Comparison of ENCODE assay signal across 8 cellular contexts in the genomic region with DNA sequence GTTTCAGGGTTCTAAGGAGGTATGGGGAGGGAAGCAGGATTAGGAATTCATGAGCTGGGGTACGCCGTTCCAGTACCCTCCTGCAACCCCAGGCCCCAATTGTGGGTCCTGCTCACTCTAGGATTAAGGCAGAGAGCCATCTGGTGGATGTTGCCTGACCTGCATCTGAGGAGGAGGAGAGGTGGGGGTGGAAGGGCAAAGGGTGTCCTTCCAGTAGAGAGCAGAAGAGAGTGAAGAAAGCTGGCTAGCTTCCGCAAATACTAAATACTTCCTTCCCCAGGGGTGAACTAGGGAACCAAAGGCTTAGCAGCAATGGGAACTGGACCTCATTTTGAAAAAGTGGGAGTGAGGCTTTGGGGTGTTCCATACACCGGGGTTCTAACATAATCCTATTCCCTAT. TPM values are rescaled to one million over a fixed set of nuclear protein-coding genes. Genes with fewer than 3 reads are reported as not detected.
DNase-seq lines count a peak whose midpoint lies in the region; ATAC-seq, FAIRE-seq and TF ChIP-seq lines count a peak whose summit lies in the region.

No MANE protein-coding gene starts in this region.

- H3K9me3 ChIP-seq in ascending aorta (no peaks in the 10 kb centered on the region), right cardiac atrium (ENCODE audit: control insufficient read depth, low read length) (no peaks in the 10 kb centered on the region), gastrocnemius medialis (no peaks in the 10 kb centered on the region)

- peaks cover 0 to 33% of the 10 kb centered on the region in 2 donors for H3K36me3 ChIP-seq in ascending aorta
- H3K36me3 ChIP-seq in gastrocnemius medialis: peaks cover 0 to 13% of the 10 kb centered on the region in 2 donors

- in situ Hi-C loops in gastrocnemius medialis (cut with MboI; ENCODE audit: low sequenced_read_pairs in 4 of 4): loop anchor here (5.0 to 10.0 kb wide), 3 partner anchors 64 to 69 kb away; no protein-coding TSS in a partner anchor

- H3K27ac ChIP-seq in ascending aorta (no peak overlapping the region), right cardiac atrium (ENCODE audit: low read length) (no peak overlapping the region), gastrocnemius medialis (peak overlapping the region in 2 of 4 donors; percentile 12 to 18)

- H3K4me1 ChIP-seq in ascending aorta: peaks cover 0 to 6% of the 10 kb centered on the region in 2 donors
- no peaks in the 10 kb centered on the region for H3K4me1 ChIP-seq in right cardiac atrium (ENCODE audit: control insufficient read depth, insufficient read depth, low read length)
- H3K4me1 ChIP-seq in gastrocnemius medialis: peaks cover 4 to 10% of the 10 kb centered on the region in 2 donors

- FAIRE-seq in H54 (lab: Jason Lieb, UNC): no peak

- ATAC-seq in right cardiac atrium (peak; percentile 89), gastrocnemius medialis (peak; percentile 84 to 93)

- 29% methylated on average over 4 of the region's 4 CpGs for WGBS in right cardiac atrium

- no peak overlapping the region for H3K4me3 ChIP-seq in ascending aorta
- H3K4me3 ChIP-seq in right cardiac atrium (ENCODE audit: low read length): no peak overlapping the region
- H3K4me3 ChIP-seq in gastrocnemius medialis: no peak overlapping the region

- peak; percentile 77 to 89 (median 87) for TF ChIP-seq CTCF in ascending aorta (IDR thresholded peaks at IDR 0.05)
- peak; percentile 84 to 91 (median 88) for TF ChIP-seq CTCF in gastrocnemius medialis (IDR thresholded peaks at IDR 0.05 in 4 of 5, conservative IDR thresholded peaks at IDR 0.05 in 1 of 5)

- TF ChIP-seq POLR2A in gastrocnemius medialis (IDR thresholded peaks at IDR 0.05) (no peak), H54 (IDR thresholded peaks at IDR 0.05; ENCODE audit: low read depth, low read length) (no peak)

- DNase-seq in NCI-H1417 (lab: John Stamatoyannopoulos, UW) (peak; percentile 16 to 80 (median 59)), NCI-H1417 treated with DMSO at 0.1 percent for 48 hours (lab: John Stamatoyannopoulos, UW) (no peak), M059J (ENCODE audit: low read depth) (peak; percentile 56), T-helper 22 cell (ENCODE audit: low read depth) (peak; percentile 27), ascending aorta (ENCODE audit: low spot score in 2 of 2) (peak; percentile 49 to 81), right cardiac atrium (peak; percentile 69 to 84 (median 76)), gastrocnemius medialis (peak; percentile 52 to 67), H54 (ENCODE audit: insufficient read length, low spot score) (no peak)

- intact Hi-C loops in ascending aorta (cut with DNase I) (loop anchor here (1.0 to 2.0 kb wide), 2 partner anchors 66 to 114 kb away; no protein-coding TSS in a partner anchor), right cardiac atrium (cut with DNase I) (loop anchor here (2.0 to 5.0 kb wide), 2 partner anchors 66 to 69 kb away; no protein-coding TSS in a partner anchor), gastrocnemius medialis (cut with DNase I; ENCODE audit: low total_unique reads) (loop anchor here (1.0 kb wide), 2 partner anchors 66 to 114 kb away; no protein-coding TSS in a partner anchor)

- H3K27me3 ChIP-seq in ascending aorta (no peaks in the 10 kb centered on the region), right cardiac atrium (ENCODE audit: control insufficient read depth, insufficient read depth) (no peaks in the 10 kb centered on the region), gastrocnemius medialis (no peaks in the 10 kb centered on the region)

RNA-seq across cellular contexts. Expression of gene LRRC51, which starts 10.6 kb away (rescaled TPM):
- 4.8 and 5.2 TPM in 2 replicates for total RNA-seq in M059J (2014; rRNA removed; shearing (Covaris generic))
- total RNA-seq in ascending aorta (12.9 TPM), right cardiac atrium (1 to 10 TPM; 3.8 to 5.5 (median 4.9) TPM), gastrocnemius medialis (1 to 10 TPM; 3.6 to 9.5 (median 5.3) TPM)
- 3.8 TPM for polyA plus RNA-seq in right cardiac atrium

RNA-seq across cellular contexts. Expression of gene NUMA1, which starts 10.9 kb away (rescaled TPM):
- total RNA-seq in M059J (2014; rRNA removed; shearing (Covaris generic)): 126 and 138 TPM in 2 replicates
- total RNA-seq in ascending aorta: 289 TPM
- total RNA-seq in right cardiac atrium: 100 to 1,000 TPM in 3 of 4 donors, 10 to 100 TPM in 1; 75.8 to 125 (median 102) TPM
- polyA plus RNA-seq in right cardiac atrium: 104 TPM
- total RNA-seq in gastrocnemius medialis: 100 to 1,000 TPM; 163 to 272 (median 202) TPM

RNA-seq across cellular contexts. Expression of gene LAMTOR1, which starts 11.8 kb away (rescaled TPM):
- total RNA-seq in M059J (2014; rRNA removed; shearing (Covaris generic)): 114 TPM in 2 replicates
- total RNA-seq in ascending aorta: 148 TPM
- 10 to 100 TPM; 70.7 to 88.5 (median 80.7) TPM for total RNA-seq in right cardiac atrium
- polyA plus RNA-seq in right cardiac atrium: 124 TPM
- 100 to 1,000 TPM in 2 of 4 donors, 10 to 100 TPM in 2; 75.0 to 146 (median 104) TPM for total RNA-seq in gastrocnemius medialis

RNA-seq across cellular contexts. Expression of gene TOMT, which starts 14.4 kb away (rescaled TPM):
- total RNA-seq in M059J (2014; rRNA removed; shearing (Covaris generic)): not detected in 2 replicates
- not detected for total RNA-seq in ascending aorta
- total RNA-seq in right cardiac atrium: not detected
- not detected for polyA plus RNA-seq in right cardiac atrium
- total RNA-seq in gastrocnemius medialis: not detected

RNA-seq across cellular contexts. Expression of gene ANAPC15, which starts 21.2 kb away (rescaled TPM):
- total RNA-seq in M059J (2014; rRNA removed; shearing (Covaris generic)): 36.3 and 40.1 TPM in 2 replicates
- not detected for total RNA-seq in ascending aorta
- 10 to 100 TPM; 36.3 to 50.1 (median 40.0) TPM for total RNA-seq in right cardiac atrium
- 77.7 TPM for polyA plus RNA-seq in right cardiac atrium
- total RNA-seq in gastrocnemius medialis: 10 to 100 TPM; 21.2 to 39.3 (median 32.4) TPM

Comparison
In these comparisons a context has a peak if more than half of its experiments do, and no peak if none do; other contexts are left out.
1. DNase-seq: peak in NCI-H1417 (3 of 3), M059J (single experiment), T-helper 22 cell (single experiment), ascending aorta (2 of 2), right cardiac atrium (3 of 3) and gastrocnemius medialis (2 of 2); none in NCI-H1417 treated with DMSO at 0.1 percent for 48 hours (single experiment) and H54 (single experiment).